ENCODE assay signal across 1 cellular context in the genomic region with DNA sequence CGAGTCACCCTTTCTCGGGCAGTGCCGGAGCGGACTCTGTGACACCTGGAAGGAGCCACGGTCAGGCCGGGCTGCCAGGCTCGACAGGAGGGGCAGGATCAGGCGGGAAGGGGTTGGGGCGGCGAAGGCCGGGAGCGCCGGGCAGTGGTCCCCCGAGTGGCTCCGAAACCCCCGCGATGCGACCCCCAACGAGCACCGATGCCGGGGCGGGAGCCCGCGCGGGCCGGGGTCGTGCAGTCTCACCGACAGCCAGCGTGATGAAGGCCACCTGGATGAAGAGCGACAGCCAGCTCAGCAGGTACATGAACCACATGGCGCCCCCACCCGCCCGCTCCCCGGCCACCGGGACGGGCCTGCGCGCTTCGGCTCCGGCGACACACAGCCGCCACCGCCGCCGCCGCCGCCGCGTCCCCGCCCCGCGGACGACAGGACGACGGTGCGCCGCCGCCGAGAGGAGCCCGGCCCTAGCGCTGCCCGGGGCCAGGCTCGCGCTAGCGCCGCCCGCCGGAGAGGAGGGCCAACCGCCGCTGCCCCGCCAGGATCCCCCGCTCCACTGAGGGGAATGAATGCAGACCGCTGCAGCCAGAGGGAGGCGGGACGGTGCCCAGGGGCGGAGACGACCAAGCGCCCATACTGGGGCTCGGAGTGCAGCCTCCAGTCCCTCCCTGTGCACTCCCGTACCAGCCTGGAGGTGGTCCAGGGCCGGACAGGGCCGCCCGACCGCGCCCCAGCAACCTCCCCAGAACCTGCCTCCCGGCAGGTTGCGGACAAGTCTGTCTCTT.
TF ChIP-seq lines count a peak whose summit lies in the region.

A gene (minus strand): TSS at position 429 of the 782 bp plus-strand sequence. CDS start 116 bp downstream, at position 313.

TF ChIP-seq in GM23338, 12 proteins besides CTCF, POLR2A, EP300 and RAD21 (continued from another document):
- TF ChIP-seq, protein P1, sequence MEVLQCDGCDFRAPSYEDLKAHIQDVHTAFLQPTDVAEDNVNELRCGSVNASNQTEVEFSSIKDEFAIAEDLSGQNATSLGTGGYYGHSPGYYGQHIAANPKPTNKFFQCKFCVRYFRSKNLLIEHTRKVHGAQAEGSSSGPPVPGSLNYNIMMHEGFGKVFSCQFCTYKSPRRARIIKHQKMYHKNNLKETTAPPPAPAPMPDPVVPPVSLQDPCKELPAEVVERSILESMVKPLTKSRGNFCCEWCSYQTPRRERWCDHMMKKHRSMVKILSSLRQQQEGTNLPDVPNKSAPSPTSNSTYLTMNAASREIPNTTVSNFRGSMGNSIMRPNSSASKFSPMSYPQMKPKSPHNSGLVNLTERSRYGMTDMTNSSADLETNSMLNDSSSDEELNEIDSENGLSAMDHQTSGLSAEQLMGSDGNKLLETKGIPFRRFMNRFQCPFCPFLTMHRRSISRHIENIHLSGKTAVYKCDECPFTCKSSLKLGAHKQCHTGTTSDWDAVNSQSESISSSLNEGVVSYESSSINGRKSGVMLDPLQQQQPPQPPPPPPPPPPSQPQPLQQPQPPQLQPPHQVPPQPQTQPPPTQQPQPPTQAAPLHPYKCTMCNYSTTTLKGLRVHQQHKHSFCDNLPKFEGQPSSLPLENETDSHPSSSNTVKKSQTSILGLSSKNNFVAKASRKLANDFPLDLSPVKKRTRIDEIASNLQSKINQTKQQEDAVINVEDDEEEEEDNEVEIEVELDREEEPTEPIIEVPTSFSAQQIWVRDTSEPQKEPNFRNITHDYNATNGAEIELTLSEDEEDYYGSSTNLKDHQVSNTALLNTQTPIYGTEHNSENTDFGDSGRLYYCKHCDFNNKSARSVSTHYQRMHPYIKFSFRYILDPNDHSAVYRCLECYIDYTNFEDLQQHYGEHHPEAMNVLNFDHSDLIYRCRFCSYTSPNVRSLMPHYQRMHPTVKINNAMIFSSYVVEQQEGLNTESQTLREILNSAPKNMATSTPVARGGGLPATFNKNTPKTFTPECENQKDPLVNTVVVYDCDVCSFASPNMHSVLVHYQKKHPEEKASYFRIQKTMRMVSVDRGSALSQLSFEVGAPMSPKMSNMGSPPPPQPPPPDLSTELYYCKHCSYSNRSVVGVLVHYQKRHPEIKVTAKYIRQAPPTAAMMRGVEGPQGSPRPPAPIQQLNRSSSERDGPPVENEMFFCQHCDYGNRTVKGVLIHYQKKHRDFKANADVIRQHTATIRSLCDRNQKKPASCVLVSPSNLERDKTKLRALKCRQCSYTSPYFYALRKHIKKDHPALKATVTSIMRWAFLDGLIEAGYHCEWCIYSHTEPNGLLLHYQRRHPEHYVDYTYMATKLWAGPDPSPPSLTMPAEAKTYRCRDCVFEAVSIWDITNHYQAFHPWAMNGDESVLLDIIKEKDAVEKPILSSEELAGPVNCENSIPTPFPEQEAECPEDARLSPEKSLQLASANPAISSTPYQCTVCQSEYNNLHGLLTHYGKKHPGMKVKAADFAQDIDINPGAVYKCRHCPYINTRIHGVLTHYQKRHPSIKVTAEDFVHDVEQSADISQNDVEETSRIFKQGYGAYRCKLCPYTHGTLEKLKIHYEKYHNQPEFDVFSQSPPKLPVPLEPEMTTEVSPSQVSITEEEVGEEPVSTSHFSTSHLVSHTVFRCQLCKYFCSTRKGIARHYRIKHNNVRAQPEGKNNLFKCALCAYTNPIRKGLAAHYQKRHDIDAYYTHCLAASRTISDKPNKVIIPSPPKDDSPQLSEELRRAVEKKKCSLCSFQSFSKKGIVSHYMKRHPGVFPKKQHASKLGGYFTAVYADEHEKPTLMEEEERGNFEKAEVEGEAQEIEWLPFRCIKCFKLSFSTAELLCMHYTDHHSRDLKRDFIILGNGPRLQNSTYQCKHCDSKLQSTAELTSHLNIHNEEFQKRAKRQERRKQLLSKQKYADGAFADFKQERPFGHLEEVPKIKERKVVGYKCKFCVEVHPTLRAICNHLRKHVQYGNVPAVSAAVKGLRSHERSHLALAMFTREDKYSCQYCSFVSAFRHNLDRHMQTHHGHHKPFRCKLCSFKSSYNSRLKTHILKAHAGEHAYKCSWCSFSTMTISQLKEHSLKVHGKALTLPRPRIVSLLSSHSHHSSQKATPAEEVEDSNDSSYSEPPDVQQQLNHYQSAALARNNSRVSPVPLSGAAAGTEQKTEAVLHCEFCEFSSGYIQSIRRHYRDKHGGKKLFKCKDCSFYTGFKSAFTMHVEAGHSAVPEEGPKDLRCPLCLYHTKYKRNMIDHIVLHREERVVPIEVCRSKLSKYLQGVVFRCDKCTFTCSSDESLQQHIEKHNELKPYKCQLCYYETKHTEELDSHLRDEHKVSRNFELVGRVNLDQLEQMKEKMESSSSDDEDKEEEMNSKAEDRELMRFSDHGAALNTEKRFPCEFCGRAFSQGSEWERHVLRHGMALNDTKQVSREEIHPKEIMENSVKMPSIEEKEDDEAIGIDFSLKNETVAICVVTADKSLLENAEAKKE (CRISPR knock-in tag; IDR thresholded peaks at IDR 0.05), result no peak
TF ChIP-seq in GM23338: peak in this region for 3.
